In the genomic region with DNA sequence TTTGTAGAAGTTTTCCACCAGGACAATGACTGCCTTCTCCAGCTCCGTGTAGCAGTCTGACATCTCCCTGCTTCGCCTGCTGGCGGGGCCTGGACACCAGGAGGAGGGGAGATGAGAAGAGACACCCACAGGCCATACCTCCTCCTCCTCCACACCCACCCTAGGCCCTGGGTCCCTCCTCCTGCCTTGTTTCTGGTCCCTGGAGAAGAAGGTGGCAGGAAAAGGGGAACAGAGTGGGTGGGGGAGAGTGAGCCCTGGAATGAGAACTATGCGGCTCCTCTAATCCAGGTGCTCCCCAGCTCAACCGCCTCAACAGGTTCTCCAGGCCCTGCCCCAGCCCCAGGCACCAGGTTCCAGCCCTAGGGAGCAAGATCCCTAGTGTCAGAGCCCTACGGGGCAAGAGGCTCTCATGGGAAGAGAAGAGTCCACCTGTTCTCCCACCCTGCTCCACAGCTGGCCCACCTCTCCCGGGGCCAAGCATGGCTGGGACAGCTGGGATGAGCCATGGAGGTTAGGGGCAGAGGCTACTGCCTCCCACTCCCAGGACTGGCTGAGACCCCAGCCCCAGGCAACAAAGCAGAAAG, we compare ENCODE assay signal across 1 cellular context.
TF ChIP-seq lines count a peak whose summit lies in the region.

No MANE protein-coding gene starts in this region.

TF ChIP-seq in H1, 55 proteins besides CTCF, POLR2A, EP300 and RAD21:
- TF ChIP-seq TEAD4 (IDR thresholded peaks at IDR 0.05; ENCODE audit: low read depth, low read length) (0 out of 2 replicates have a peak, but pooled peaks have one; percentile 10), RBBP5 (IDR thresholded peaks at IDR 0.05; ENCODE audit: borderline replicate concordance, low read depth, low read length) (0 out of 2 replicates have a peak, but pooled peaks have one; percentile 37), SIX5 (IDR thresholded peaks at IDR 0.05; ENCODE audit: low read depth, low read length) (no peak)
